In the genomic region with DNA sequence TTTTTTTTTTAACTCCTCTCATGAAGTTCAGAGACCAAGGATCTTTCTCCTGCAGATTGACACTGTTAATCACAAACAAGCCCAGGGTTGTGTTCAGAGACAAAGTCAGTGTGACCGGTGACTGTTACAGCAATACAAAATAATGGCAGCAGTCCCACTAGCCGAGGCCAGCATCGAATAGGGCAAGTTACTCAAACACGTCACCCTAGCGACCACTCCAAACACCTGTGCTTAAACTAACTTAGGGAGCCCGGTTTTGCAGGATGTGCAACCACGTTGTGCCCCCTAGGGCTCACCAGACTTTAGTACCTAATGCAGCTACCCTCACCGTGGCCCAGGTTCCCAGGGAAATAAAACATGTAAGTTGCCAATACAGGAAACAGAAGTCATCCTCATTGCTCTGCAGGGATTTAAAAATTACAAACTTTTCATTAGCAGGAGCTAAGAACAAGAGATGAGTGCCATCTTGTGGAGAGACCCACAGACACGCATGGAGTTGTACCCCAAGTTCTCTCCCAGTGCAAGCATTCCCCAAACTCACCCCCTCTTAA, we compare ENCODE assay signal across 1 cellular context.
TF ChIP-seq lines count a peak whose summit lies in the region.

No MANE protein-coding gene starts in this region.

TF ChIP-seq in HepG2, 621 proteins besides CTCF, POLR2A, EP300 and RAD21 (continued from another document and continues in another):
- no peak for TF ChIP-seq ZNF260 (CRISPR knock-in tag; IDR thresholded peaks at IDR 0.05; ENCODE audit: borderline replicate concordance, low read depth)
- TF ChIP-seq ATAD3A (CRISPR knock-in tag; IDR thresholded peaks at IDR 0.05): no peak
- no peak for TF ChIP-seq ZNF674 (CRISPR knock-in tag; IDR thresholded peaks at IDR 0.05; ENCODE audit: low read depth)
- TF ChIP-seq AGO1 (IDR thresholded peaks at IDR 0.05; ENCODE audit: low read depth, low read length, poor library complexity, severe bottlenecking): no peak
- TF ChIP-seq ZNF572 (CRISPR knock-in tag; IDR thresholded peaks at IDR 0.05): no peak
- TF ChIP-seq, protein P1, sequence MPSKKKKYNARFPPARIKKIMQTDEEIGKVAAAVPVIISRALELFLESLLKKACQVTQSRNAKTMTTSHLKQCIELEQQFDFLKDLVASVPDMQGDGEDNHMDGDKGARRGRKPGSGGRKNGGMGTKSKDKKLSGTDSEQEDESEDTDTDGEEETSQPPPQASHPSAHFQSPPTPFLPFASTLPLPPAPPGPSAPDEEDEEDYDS (CRISPR knock-in tag; IDR thresholded peaks at IDR 0.05): no peak; the same call in 1 of the 2 replicates
- TF ChIP-seq GPN1 (CRISPR knock-in tag; IDR thresholded peaks at IDR 0.05; ENCODE audit: borderline replicate concordance): no peak
- TF ChIP-seq SNAI1 (CRISPR knock-in tag; IDR thresholded peaks at IDR 0.05; ENCODE audit: borderline replicate concordance): no peak
- TF ChIP-seq, protein P2, sequence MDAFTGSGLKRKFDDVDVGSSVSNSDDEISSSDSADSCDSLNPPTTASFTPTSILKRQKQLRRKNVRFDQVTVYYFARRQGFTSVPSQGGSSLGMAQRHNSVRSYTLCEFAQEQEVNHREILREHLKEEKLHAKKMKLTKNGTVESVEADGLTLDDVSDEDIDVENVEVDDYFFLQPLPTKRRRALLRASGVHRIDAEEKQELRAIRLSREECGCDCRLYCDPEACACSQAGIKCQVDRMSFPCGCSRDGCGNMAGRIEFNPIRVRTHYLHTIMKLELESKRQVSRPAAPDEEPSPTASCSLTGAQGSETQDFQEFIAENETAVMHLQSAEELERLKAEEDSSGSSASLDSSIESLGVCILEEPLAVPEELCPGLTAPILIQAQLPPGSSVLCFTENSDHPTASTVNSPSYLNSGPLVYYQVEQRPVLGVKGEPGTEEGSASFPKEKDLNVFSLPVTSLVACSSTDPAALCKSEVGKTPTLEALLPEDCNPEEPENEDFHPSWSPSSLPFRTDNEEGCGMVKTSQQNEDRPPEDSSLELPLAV (CRISPR knock-in tag; conservative IDR thresholded peaks at IDR 0.05; ENCODE audit: low read depth): no peak
- no peak for TF ChIP-seq ZNF253 (CRISPR knock-in tag; IDR thresholded peaks at IDR 0.05; ENCODE audit: borderline replicate concordance)
- TF ChIP-seq ZBTB42 (CRISPR knock-in tag; IDR thresholded peaks at IDR 0.05): no peak
- TF ChIP-seq, protein P3, sequence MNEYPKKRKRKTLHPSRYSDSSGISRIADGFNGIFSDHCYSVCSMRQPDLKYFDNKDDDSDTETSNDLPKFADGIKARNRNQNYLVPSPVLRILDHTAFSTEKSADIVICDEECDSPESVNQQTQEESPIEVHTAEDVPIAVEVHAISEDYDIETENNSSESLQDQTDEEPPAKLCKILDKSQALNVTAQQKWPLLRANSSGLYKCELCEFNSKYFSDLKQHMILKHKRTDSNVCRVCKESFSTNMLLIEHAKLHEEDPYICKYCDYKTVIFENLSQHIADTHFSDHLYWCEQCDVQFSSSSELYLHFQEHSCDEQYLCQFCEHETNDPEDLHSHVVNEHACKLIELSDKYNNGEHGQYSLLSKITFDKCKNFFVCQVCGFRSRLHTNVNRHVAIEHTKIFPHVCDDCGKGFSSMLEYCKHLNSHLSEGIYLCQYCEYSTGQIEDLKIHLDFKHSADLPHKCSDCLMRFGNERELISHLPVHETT (CRISPR knock-in tag; conservative IDR thresholded peaks at IDR 0.05): no peak
- TF ChIP-seq, protein P4, sequence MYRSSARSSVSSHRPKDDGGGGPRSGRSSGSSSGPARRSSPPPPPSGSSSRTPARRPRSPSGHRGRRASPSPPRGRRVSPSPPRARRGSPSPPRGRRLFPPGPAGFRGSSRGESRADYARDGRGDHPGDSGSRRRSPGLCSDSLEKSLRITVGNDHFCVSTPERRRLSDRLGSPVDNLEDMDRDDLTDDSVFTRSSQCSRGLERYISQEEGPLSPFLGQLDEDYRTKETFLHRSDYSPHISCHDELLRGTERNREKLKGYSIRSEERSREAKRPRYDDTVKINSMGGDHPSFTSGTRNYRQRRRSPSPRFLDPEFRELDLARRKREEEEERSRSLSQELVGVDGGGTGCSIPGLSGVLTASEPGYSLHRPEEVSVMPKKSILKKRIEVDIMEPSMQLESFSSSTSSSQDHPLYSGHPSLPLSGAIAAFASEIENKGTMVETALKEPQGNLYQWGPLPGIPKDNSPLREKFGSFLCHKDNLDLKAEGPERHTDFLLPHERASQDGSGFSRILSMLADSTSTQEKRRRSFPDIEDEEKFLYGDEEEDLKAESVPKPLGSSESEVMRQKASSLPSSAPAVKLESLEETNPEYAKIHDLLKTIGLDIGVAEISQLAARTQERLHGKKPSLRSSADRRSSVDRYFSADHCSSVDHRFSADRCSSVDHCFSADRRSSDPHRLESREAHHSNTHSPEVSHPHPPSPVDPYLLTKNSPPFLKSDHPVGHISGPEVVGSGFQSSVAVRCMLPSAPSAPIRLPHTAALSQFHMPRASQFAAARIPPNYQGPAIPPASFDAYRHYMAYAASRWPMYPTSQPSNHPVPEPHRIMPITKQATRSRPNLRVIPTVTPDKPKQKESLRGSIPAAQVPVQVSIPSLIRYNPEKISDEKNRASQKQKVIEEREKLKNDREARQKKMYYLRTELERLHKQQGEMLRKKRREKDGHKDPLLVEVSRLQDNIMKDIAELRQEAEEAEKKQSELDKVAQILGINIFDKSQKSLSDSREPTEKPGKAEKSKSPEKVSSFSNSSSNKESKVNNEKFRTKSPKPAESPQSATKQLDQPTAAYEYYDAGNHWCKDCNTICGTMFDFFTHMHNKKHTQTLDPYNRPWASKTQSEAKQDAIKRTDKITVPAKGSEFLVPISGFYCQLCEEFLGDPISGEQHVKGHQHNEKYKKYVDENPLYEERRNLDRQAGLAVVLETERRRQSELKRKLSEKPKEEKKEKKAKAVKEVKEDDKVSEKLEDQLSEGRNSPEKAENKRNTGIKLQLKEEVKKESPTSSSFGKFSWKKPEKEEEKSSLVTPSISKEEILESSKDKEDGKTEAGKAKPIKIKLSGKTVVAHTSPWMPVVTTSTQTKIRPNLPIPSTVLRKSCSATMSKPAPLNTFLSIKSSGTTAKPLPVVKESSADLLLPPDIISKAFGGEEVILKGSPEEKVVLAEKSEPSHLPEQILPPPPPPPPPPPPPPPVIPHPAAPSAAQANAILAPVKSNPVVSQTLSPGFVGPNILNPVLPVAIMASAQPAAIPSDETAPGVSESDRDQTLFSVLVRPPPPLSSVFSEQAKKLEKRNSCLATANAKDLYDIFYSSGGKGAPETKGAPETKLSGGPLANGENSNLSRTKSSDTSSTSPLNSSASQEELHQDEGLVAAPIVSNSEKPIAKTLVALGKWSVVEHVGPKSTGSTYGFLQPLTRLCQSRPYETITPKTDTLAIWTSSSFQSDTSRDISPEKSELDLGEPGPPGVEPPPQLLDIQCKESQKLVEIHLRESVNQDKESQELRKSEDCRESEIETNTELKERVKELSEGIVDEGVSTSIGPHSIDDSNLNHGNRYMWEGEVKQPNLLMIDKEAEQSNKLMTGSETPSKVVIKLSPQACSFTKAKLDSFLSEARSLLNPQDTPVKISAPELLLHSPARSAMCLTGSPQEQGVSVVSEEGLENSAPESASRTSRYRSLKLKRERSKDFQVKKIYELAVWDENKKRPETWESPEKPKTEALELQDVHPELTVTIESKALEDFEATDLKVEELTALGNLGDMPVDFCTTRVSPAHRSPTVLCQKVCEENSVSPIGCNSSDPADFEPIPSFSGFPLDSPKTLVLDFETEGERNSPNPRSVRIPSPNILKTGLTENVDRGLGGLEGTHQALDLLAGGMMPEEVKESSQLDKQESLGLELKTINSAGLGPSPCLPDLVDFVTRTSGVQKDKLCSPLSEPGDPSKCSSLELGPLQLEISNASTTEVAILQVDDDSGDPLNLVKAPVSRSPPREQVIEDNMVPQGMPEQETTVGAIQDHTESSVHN (CRISPR knock-in tag; IDR thresholded peaks at IDR 0.05): no peak
- TF ChIP-seq, protein P5, sequence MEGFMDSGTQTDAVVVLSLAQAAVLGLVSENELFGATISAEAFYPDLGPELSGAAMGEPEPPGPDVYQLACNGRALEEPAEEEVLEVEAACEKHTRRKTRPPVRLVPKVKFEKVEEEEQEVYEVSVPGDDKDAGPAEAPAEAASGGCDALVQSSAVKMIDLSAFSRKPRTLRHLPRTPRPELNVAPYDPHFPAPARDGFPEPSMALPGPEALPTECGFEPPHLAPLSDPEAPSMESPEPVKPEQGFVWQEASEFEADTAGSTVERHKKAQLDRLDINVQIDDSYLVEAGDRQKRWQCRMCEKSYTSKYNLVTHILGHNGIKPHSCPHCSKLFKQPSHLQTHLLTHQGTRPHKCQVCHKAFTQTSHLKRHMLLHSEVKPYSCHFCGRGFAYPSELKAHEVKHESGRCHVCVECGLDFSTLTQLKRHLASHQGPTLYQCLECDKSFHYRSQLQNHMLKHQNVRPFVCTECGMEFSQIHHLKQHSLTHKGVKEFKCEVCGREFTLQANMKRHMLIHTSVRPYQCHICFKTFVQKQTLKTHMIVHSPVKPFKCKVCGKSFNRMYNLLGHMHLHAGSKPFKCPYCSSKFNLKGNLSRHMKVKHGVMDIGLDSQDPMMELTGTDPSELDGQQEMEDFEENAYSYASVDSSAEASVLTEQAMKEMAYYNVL (CRISPR knock-in tag; IDR thresholded peaks at IDR 0.05; ENCODE audit: borderline replicate concordance): no peak
- no peak for TF ChIP-seq DNMT1 (CRISPR knock-in tag; IDR thresholded peaks at IDR 0.05)
- no peak for TF ChIP-seq NR2F6 (IDR thresholded peaks at IDR 0.05)
- 0 out of 2 replicates have a peak, but pooled peaks have one; percentile 7 for TF ChIP-seq NR2F6 (CRISPR knock-in tag; IDR thresholded peaks at IDR 0.05)
- TF ChIP-seq CEBPB (IDR thresholded peaks at IDR 0.05; ENCODE audit: borderline replicate concordance, low read depth, low read length): 0 out of 2 replicates have a peak, but pooled peaks have one; percentile 2
- TF ChIP-seq, protein P6, sequence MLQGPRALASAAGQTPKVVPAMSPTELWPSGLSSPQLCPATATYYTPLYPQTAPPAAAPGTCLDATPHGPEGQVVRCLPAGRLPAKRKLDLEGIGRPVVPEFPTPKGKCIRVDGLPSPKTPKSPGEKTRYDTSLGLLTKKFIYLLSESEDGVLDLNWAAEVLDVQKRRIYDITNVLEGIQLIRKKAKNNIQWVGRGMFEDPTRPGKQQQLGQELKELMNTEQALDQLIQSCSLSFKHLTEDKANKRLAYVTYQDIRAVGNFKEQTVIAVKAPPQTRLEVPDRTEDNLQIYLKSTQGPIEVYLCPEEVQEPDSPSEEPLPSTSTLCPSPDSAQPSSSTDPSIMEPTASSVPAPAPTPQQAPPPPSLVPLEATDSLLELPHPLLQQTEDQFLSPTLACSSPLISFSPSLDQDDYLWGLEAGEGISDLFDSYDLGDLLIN (CRISPR knock-in tag; IDR thresholded peaks at IDR 0.05; ENCODE audit: borderline replicate concordance): no peak
- TF ChIP-seq NR2F1 (CRISPR knock-in tag; IDR thresholded peaks at IDR 0.05): no peak
- TF ChIP-seq, protein P7, sequence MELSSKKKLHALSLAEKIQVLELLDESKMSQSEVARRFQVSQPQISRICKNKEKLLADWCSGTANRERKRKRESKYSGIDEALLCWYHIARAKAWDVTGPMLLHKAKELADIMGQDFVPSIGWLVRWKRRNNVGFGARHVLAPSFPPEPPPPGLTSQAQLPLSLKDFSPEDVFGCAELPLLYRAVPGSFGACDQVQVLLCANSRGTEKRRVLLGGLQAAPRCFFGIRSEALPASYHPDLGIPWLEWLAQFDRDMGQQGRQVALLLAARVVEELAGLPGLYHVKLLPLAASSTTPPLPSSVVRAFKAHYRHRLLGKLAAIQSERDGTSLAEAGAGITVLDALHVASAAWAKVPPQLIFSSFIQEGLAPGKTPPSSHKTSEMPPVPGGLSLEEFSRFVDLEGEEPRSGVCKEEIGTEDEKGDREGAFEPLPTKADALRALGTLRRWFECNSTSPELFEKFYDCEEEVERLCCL (CRISPR knock-in tag; IDR thresholded peaks at IDR 0.05; ENCODE audit: borderline replicate concordance): peak; percentile 44; the same call in 1 of the 2 replicates
- TF ChIP-seq ZNF773 (CRISPR knock-in tag; IDR thresholded peaks at IDR 0.05; ENCODE audit: borderline replicate concordance): no peak
- TF ChIP-seq PHF21A (CRISPR knock-in tag; IDR thresholded peaks at IDR 0.05): peak; percentile 21; the same call in 1 of the 2 replicates
- 0 out of 2 replicates have a peak, but pooled peaks have one; percentile 39 for TF ChIP-seq ZNF558 (CRISPR knock-in tag; IDR thresholded peaks at IDR 0.05; ENCODE audit: borderline replicate concordance)
- TF ChIP-seq TARDBP (CRISPR knock-in tag; IDR thresholded peaks at IDR 0.05): no peak
- TF ChIP-seq MED1 (CRISPR knock-in tag; IDR thresholded peaks at IDR 0.05): 0 out of 2 replicates have a peak, but pooled peaks have one; percentile 6
- TF ChIP-seq, protein P8, sequence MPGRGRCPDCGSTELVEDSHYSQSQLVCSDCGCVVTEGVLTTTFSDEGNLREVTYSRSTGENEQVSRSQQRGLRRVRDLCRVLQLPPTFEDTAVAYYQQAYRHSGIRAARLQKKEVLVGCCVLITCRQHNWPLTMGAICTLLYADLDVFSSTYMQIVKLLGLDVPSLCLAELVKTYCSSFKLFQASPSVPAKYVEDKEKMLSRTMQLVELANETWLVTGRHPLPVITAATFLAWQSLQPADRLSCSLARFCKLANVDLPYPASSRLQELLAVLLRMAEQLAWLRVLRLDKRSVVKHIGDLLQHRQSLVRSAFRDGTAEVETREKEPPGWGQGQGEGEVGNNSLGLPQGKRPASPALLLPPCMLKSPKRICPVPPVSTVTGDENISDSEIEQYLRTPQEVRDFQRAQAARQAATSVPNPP (CRISPR knock-in tag; IDR thresholded peaks at IDR 0.05): no peak
- no peak for TF ChIP-seq TCF7 (IDR thresholded peaks at IDR 0.05; ENCODE audit: low read depth)
- TF ChIP-seq FOXC1 (CRISPR knock-in tag; IDR thresholded peaks at IDR 0.05; ENCODE audit: borderline replicate concordance): no peak
- TF ChIP-seq ZNF557 (CRISPR knock-in tag; IDR thresholded peaks at IDR 0.05): no peak
- TF ChIP-seq TBX2 (CRISPR knock-in tag; IDR thresholded peaks at IDR 0.05; ENCODE audit: borderline replicate concordance): peak; percentile 48; the same call in 1 of the 2 replicates
- no peak for TF ChIP-seq ZNF17 (CRISPR knock-in tag; IDR thresholded peaks at IDR 0.05)
- no peak for TF ChIP-seq RXRA (CRISPR knock-in tag; IDR thresholded peaks at IDR 0.05)
- no peak for TF ChIP-seq BCL6 (CRISPR knock-in tag; IDR thresholded peaks at IDR 0.05)
- no peak for TF ChIP-seq AKAP8 (CRISPR knock-in tag; IDR thresholded peaks at IDR 0.05)
